Comparison of ENCODE assay signal across 18 cellular contexts in the genomic region with DNA sequence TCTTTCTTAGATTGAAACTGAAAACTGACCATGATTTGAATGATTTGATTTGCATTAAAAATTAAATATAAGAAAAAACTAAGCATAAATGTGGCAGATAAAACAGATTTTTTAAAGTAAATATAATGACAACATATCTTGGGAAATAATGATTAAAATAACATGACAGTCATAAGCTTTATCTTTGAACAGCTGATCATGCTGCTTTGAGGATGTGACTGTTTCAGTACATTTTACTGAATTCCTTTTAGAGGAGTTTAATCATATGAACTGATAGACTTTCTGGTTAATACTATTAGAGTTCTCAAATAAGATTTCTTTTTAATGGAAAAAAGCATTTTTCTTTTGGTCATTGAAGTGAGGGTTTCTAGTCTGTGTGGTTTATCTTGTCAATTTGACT.
"Had no signal": no experiment of that assay in that cellular context is flagged by ENCODE, and none has a peak within 500 bp of the region (broad histone marks: within the 10 kb centered on the region; RNA-seq: fewer than 3 reads in every experiment).

No MANE protein-coding gene starts in this region.

- FAIRE-seq: keratinocyte had no signal

- H3K4me1 ChIP-seq: foreskin keratinocyte, uterus had no signal

- ATAC-seq: activated CD8-positive, alpha-beta memory T cell treated with anti-CD3 and anti-CD28 coated beads, Interleukin-2, amount 10 ng/mL, durations not matched to agents 7 days and 5 days; foreskin keratinocyte; stimulated activated naive CD8-positive, alpha-beta T cell treated with anti-CD3 and anti-CD28 coated beads, Interleukin-15, amount 100 ng/mL, for 72 hours had no signal

- H3K36me3 ChIP-seq: suprapubic skin, transverse colon, uterus had no signal

- H3K27ac ChIP-seq: epithelial cell of prostate, foreskin keratinocyte, suprapubic skin, transverse colon, uterus had no signal

- H3K27me3 ChIP-seq: dorsolateral prefrontal cortex, foreskin keratinocyte, suprapubic skin, transverse colon, uterus had no signal

- H3K4me3 ChIP-seq: dorsolateral prefrontal cortex, lung, suprapubic skin, transverse colon, uterus had no signal

- DNase-seq: activated CD4-positive, alpha-beta memory T cell treated with anti-CD3 and anti-CD28 coated beads, Interleukin-2, amount 10 ng/mL, durations not matched to agents 7 days and 5 days; activated CD4-positive, alpha-beta T cell treated with anti-CD3 and anti-CD28 coated beads for 48 hours; activated CD4-positive, CD25-positive, alpha-beta regulatory T cell; activated CD8-positive, alpha-beta memory T cell treated with anti-CD3 and anti-CD28 coated beads, Interleukin-2, amount 10 ng/mL, durations not matched to agents 7 days and 5 days; activated naive CD4-positive, alpha-beta T cell treated with anti-CD3 and anti-CD28 coated beads, Interleukin-2, amount 50 U/mL, for 16 hours; activated T-cell treated with anti-CD3 and anti-CD28 coated beads, Interleukin-2, amount 50 U/mL, for 24 hours; dorsolateral prefrontal cortex; foreskin keratinocyte; retina; stimulated activated naive CD8-positive, alpha-beta T cell treated with anti-CD3 and anti-CD28 coated beads, Interleukin-15, amount 100 ng/mL, for 72 hours; T-helper 1 cell; T1000; transverse colon; uterus had no signal

- H3K9me3 ChIP-seq: suprapubic skin, transverse colon, uterus had no signal
